In the genomic region with DNA sequence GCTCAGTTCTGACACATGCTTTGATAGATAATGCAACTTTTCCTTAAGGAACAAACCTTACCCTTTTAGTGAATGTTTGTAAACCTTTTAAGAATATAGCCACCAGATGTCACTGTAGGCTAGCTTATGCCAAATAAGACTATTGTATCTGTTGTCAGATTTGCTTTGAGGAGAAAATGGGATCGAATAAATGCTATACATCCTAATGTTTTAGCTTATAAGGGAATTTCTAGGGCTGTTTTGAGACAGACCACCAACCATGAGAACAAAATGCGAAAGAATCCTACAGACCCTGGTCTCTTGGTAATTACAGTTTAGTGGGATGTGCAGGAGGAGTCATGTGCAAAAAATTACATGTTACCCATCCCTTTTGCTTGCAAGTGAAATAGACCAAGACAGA, we compare ENCODE assay signal across 10 cellular contexts.
A peak's percentile ranks its signal among the peaks of the same experiment; 100 is the strongest.
DNase-seq lines count a peak whose midpoint lies in the region; ATAC-seq, FAIRE-seq and TF ChIP-seq lines count a peak whose summit lies in the region.
"Had no signal": no experiment of that assay in that cellular context is flagged by ENCODE, and none has a peak within 500 bp of the region (broad histone marks: within the 10 kb centered on the region; RNA-seq: fewer than 3 reads in every experiment).

No MANE protein-coding gene starts in this region.

- no peak overlapping the region for H3K4me3 Mint-ChIP-seq in mesothelial cell of epicardium
- H3K4me3 Mint-ChIP-seq: IgD-negative memory B cell had no signal

- no peaks in the 10 kb centered on the region for H3K27me3 Mint-ChIP-seq in mesothelial cell of epicardium (ENCODE audit: low read depth)
- H3K27me3 Mint-ChIP-seq: IgD-negative memory B cell had no signal

- H3K36me3 Mint-ChIP-seq in mesothelial cell of epicardium = no peaks in the 10 kb centered on the region

- no peak overlapping the region for H3K4me3 ChIP-seq in choroid plexus epithelial cell (ENCODE audit: low read depth, low read length)

- no peak overlapping the region for H3K27ac Mint-ChIP-seq in mesothelial cell of epicardium
- H3K27ac Mint-ChIP-seq: IgD-negative memory B cell had no signal

- peak; percentile 72 for FAIRE-seq in H54 (lab: Jason Lieb, UNC)

- DNase-seq in COLO829 (ENCODE audit: low spot score) (peak; percentile 39), H54 (ENCODE audit: insufficient read length, low spot score) (peak; percentile 8), NCI-H526 (lab: John Stamatoyannopoulos, UW) (peak; percentile 10 to 73), choroid plexus epithelial cell (ENCODE audit: low read depth) (peak; percentile 74), mesothelial cell of epicardium (ENCODE audit: low spot score in 2 of 2, unreplicated experiment in 2 of 2) (no peak), cortex of kidney (lab: John Stamatoyannopoulos, UW) (no peak), ureter (ENCODE audit: low spot score) (no peak)
- DNase-seq: left cardiac atrium had no signal

- H3K4me1 Mint-ChIP-seq in mesothelial cell of epicardium = peaks cover 7% of the 10 kb centered on the region

- no peak for ATAC-seq in GM18511 (IDR thresholded peaks at IDR 0.05; ENCODE audit: unreplicated experiment)

- no peaks in the 10 kb centered on the region for H3K9me3 Mint-ChIP-seq in mesothelial cell of epicardium
- H3K9me3 Mint-ChIP-seq: IgD-negative memory B cell had no signal

- no peak for TF ChIP-seq POLR2A in H54 (IDR thresholded peaks at IDR 0.05; ENCODE audit: low read depth, low read length)

- TF ChIP-seq CTCF in choroid plexus epithelial cell (conservative IDR thresholded peaks at IDR 0.05; ENCODE audit: low read depth, low read length) = peak; percentile 44
- peak; percentile 48 for TF ChIP-seq CTCF in mesothelial cell of epicardium (IDR thresholded peaks at IDR 0.05; ENCODE audit: unreplicated experiment)

Comparison
In these comparisons a context has a peak if more than half of its experiments do, and no peak if none do; other contexts are left out.
1. DNase-seq: peak in COLO829 (single experiment), H54 (single experiment), NCI-H526 (2 of 2) and choroid plexus epithelial cell (single experiment); none in mesothelial cell of epicardium (0 of 2), cortex of kidney (single experiment) and ureter (single experiment).